In genomic region chr6:20497200-20497820, GRCh38 we compare ENCODE assay signal across 16 cellular contexts. TPM values are rescaled to one million over a fixed set of nuclear protein-coding genes. Genes with fewer than 3 reads are reported as not detected.
DNase-seq lines count a peak whose midpoint lies in the region; ATAC-seq and TF ChIP-seq lines count a peak whose summit lies in the region.
"Had no signal": no experiment of that assay in that cellular context is flagged by ENCODE, and none has a peak within 500 bp of the region (broad histone marks: within the 10 kb centered on the region; RNA-seq: fewer than 3 reads in every experiment).

No MANE protein-coding gene starts in this region.

- TF ChIP-seq RAD21 in liver (IDR thresholded peaks at IDR 0.05), result no peak

- WGBS in liver, result 79% methylated on average over 6 of the region's 6 CpGs

- peak; percentile 94 for DNase-seq in AG10803 (ENCODE audit: low read depth)
- peak; percentile 36 for DNase-seq in HS-5 (ENCODE audit: low read depth)
- peak; percentile 42 for DNase-seq in brain microvascular endothelial cell
- DNase-seq in NOMO-1 treated with DMSO at 0.1 percent for 48 hours (lab: John Stamatoyannopoulos, UW; ENCODE audit: unreplicated experiment), result no peak
- no peak for DNase-seq in NCI-H1436 (lab: John Stamatoyannopoulos, UW)
- DNase-seq in upper lobe of right lung, result no peak
- DNase-seq: activated T-cell treated with anti-CD3 and anti-CD28 coated beads, Interleukin-2, amount 50 U/mL, for 48 hours; BE2C; DMS79 treated with DMSO at 0.1 percent for 48 hours; foreskin keratinocyte; substantia nigra had no signal

- H3K9me3 ChIP-seq in liver (ENCODE audit: control insufficient read depth in 4 of 4, low read length in 3 of 4) (no peaks in the 10 kb centered on the region), upper lobe of right lung (no peaks in the 10 kb centered on the region)
- H3K9me3 ChIP-seq: BE2C had no signal

- H3K27me3 ChIP-seq in brain microvascular endothelial cell (replicated peaks) (no peaks in the 10 kb centered on the region), liver (ENCODE audit: control insufficient read depth in 4 of 4, insufficient read depth in 4 of 4, low read length in 3 of 4) (no peaks in the 10 kb centered on the region), upper lobe of right lung (no peaks in the 10 kb centered on the region)
- H3K27me3 ChIP-seq: BE2C, foreskin keratinocyte had no signal

- H3K27ac ChIP-seq in brain microvascular endothelial cell, result no peak overlapping the region
- H3K27ac ChIP-seq in liver (ENCODE audit: low read depth in 1 of 2, low read length in 2 of 2), result no peak overlapping the region
- H3K27ac ChIP-seq in upper lobe of right lung, result no peak overlapping the region
- H3K27ac ChIP-seq: foreskin keratinocyte, parathyroid adenoma had no signal

- no peak for ATAC-seq in upper lobe of right lung
- ATAC-seq in GM21381 (IDR thresholded peaks at IDR 0.05; ENCODE audit: unreplicated experiment), result no peak
- ATAC-seq: foreskin keratinocyte, GM12878 had no signal

- no peak for TF ChIP-seq CTCF in AG10803 (conservative IDR thresholded peaks at IDR 0.05; ENCODE audit: low read length)
- no peak for TF ChIP-seq CTCF in brain microvascular endothelial cell (IDR thresholded peaks at IDR 0.05; ENCODE audit: low read depth, low read length, missing control alignments)
- no peak for TF ChIP-seq CTCF in liver (IDR thresholded peaks at IDR 0.05; ENCODE audit: low read depth, low read length, missing input control)
- TF ChIP-seq CTCF in upper lobe of right lung (IDR thresholded peaks at IDR 0.05), result no peak

- intact Hi-C loops in upper lobe of right lung (cut with DNase I), result no loop called here

- no peak overlapping the region for H3K9ac ChIP-seq in liver (ENCODE audit: low read depth in 1 of 2, low read length in 2 of 2)
- H3K9ac ChIP-seq: parathyroid adenoma had no signal

- in situ Hi-C loops in brain microvascular endothelial cell (cut with HindIII; ENCODE audit: low pct_ligation_motif_present, low sequenced_read_pairs), result no loop called here

- H3K36me3 ChIP-seq in brain microvascular endothelial cell (replicated peaks) (no peaks in the 10 kb centered on the region), liver (ENCODE audit: control insufficient read depth in 4 of 4, insufficient read depth in 3 of 4, low read depth in 1 of 4, low read length in 3 of 4) (no peaks in the 10 kb centered on the region), upper lobe of right lung (no peaks in the 10 kb centered on the region)
- H3K36me3 ChIP-seq: BE2C had no signal

- H3K4me1 ChIP-seq in liver (ENCODE audit: control insufficient read depth in 4 of 4, insufficient read depth in 4 of 4, low read length in 3 of 4) (no peaks in the 10 kb centered on the region), upper lobe of right lung (no peaks in the 10 kb centered on the region)
- H3K4me1 ChIP-seq: BE2C, foreskin keratinocyte, parathyroid adenoma had no signal

- H3K4me3 ChIP-seq in AG10803 (ENCODE audit: low read length), result no peak overlapping the region
- no peak overlapping the region for H3K4me3 ChIP-seq in brain microvascular endothelial cell (ENCODE audit: low read depth, low read length)
- H3K4me3 ChIP-seq in liver (ENCODE audit: low read depth in 1 of 3, low read length in 3 of 3), result no peak overlapping the region
- H3K4me3 ChIP-seq in upper lobe of right lung, result no peak overlapping the region
- H3K4me3 ChIP-seq: coronary artery, GM12878 had no signal

TF ChIP-seq in liver, 16 proteins besides CTCF, POLR2A, EP300 and RAD21:
- TF ChIP-seq YY1 (IDR thresholded peaks at IDR 0.05), result no peak
- TF ChIP-seq FOXA2 (IDR thresholded peaks at IDR 0.05), result no peak
- no peak for TF ChIP-seq SP1 (IDR thresholded peaks at IDR 0.05)
- peak; percentile 45 for TF ChIP-seq NR2F2 (IDR thresholded peaks at IDR 0.05)
- TF ChIP-seq RXRA (IDR thresholded peaks at IDR 0.05), result no peak

RNA-seq across cellular contexts. Expression of gene CDKAL1, which starts 36.9 kb away (rescaled TPM):
- 10 to 100 TPM in 1 of 2 donors, 1 to 10 TPM in 1; 9.8 to 12.9 TPM for total RNA-seq in liver
- polyA plus RNA-seq in liver, result 1 to 10 TPM; 2.0 to 3.5 TPM
- total RNA-seq in upper lobe of right lung, result 16.0 TPM

Comparison
In these comparisons a context has a peak if more than half of its experiments do, and no peak if none do; other contexts are left out.
1. DNase-seq: peak in AG10803 (single experiment), HS-5 (single experiment) and brain microvascular endothelial cell (single experiment); none in NOMO-1 treated with DMSO at 0.1 percent for 48 hours (single experiment), NCI-H1436 (single experiment) and upper lobe of right lung (single experiment).